ENCODE assay signal across 10 cellular contexts in genomic region chr10:7406712-7407333, GRCh38. TPM values are rescaled to one million over a fixed set of nuclear protein-coding genes. Genes with fewer than 3 reads are reported as not detected.
DNase-seq lines count a peak whose midpoint lies in the region; ATAC-seq and TF ChIP-seq lines count a peak whose summit lies in the region.
"Had no signal": no experiment of that assay in that cellular context is flagged by ENCODE, and none has a peak within 500 bp of the region (broad histone marks: within the 10 kb centered on the region; RNA-seq: fewer than 3 reads in every experiment).

No MANE protein-coding gene starts in this region.

- DNase-seq in cardiac muscle cell (ENCODE audit: low read depth in 1 of 2, low spot score in 1 of 2), result peak in 1 of 2 donors; percentile 17
- DNase-seq in left ventricle myocardium superior, result no peak
- no peak for DNase-seq in naive thymus-derived CD4-positive, alpha-beta T cell
- DNase-seq in stimulated activated CD4-positive, alpha-beta T cell treated with anti-CD3 and anti-CD28 coated beads, Interleukin-1b, Interleukin-23, amount 100 ng/mL, for 48 hours, result no peak
- DNase-seq in AML-193 (lab: John Stamatoyannopoulos, UW), result no peak
- no peak for DNase-seq in OCI-M2 (lab: John Stamatoyannopoulos, UW; ENCODE audit: unreplicated experiment)

- H3K9me3 ChIP-seq in cardiac muscle cell (ENCODE audit: low read depth) (no peaks in the 10 kb centered on the region), ectodermal cell (ENCODE audit: control insufficient read depth, low read length) (no peaks in the 10 kb centered on the region)
- H3K9me3 ChIP-seq in naive thymus-derived CD4-positive, alpha-beta T cell (ENCODE audit: control insufficient read depth in 2 of 3, low read length in 3 of 3), result no peaks in the 10 kb centered on the region

- POLR2A ChIA-PET in naive thymus-derived CD4-positive, alpha-beta T cell (lab: Charles Lee), result interaction anchor here (2.1 kb wide), 1 partner anchor 17 kb away, joined by 8 read pairs; no protein-coding TSS in a partner anchor

- peaks cover 0 to 28% (median 10%) of the 10 kb centered on the region in 5 donors for H3K36me3 Mint-ChIP-seq in naive thymus-derived CD4-positive, alpha-beta T cell

- peaks cover 51 to 66% (median 57%) of the 10 kb centered on the region in 7 donors for H3K4me1 Mint-ChIP-seq in naive thymus-derived CD4-positive, alpha-beta T cell

- TF ChIP-seq CTCF in cardiac muscle cell (IDR thresholded peaks at IDR 0.05; ENCODE audit: low read depth, low read length), result no peak

- H3K27me3 ChIP-seq in cardiac muscle cell (peaks cover 32% of the 10 kb centered on the region), ectodermal cell (ENCODE audit: control insufficient read depth, insufficient read depth, low read length, poor library complexity, severe bottlenecking) (peaks cover 53% of the 10 kb centered on the region)
- H3K27me3 ChIP-seq in naive thymus-derived CD4-positive, alpha-beta T cell (ENCODE audit: control insufficient read depth in 2 of 2, insufficient read depth in 2 of 2, low read length in 2 of 2), result no peaks in the 10 kb centered on the region

- ATAC-seq in left ventricle myocardium superior, result no peak
- no peak for ATAC-seq in naive thymus-derived CD4-positive, alpha-beta T cell
- ATAC-seq: Panc1 had no signal

- intact Hi-C loops in left ventricle myocardium superior (cut with micrococcal nuclease), result no loop called here
- intact Hi-C loops in naive thymus-derived CD4-positive, alpha-beta T cell (cut with micrococcal nuclease), result loop anchor here in 1 of 2 donors (5.0 to 10.0 kb wide), 2 partner anchors 90 to 648 kb away; partner anchors contain the start of gene GATA3

- H3K4me1 ChIP-seq in cardiac muscle cell (ENCODE audit: low read depth), result peaks cover 16% of the 10 kb centered on the region
- peaks cover 3% of the 10 kb centered on the region for H3K4me1 ChIP-seq in ectodermal cell (ENCODE audit: control insufficient read depth, insufficient read depth, low read length)
- H3K4me1 ChIP-seq in naive thymus-derived CD4-positive, alpha-beta T cell (ENCODE audit: control insufficient read depth in 2 of 2, insufficient read depth in 2 of 2, low read length in 2 of 2), result peaks cover 10 to 21% of the 10 kb centered on the region in 2 donors
- H3K4me1 ChIP-seq in urinary bladder (ENCODE audit: insufficient read depth), result no peaks in the 10 kb centered on the region

- H3K36me3 ChIP-seq in cardiac muscle cell (no peaks in the 10 kb centered on the region), ectodermal cell (ENCODE audit: control insufficient read depth, insufficient read depth, low read length) (no peaks in the 10 kb centered on the region), urinary bladder (ENCODE audit: insufficient read depth) (no peaks in the 10 kb centered on the region)
- H3K36me3 ChIP-seq in naive thymus-derived CD4-positive, alpha-beta T cell (ENCODE audit: control insufficient read depth in 2 of 3, insufficient read depth in 3 of 3, low read length in 3 of 3), result peaks cover 0 to 13% (median 0%) of the 10 kb centered on the region in 3 experiments

- peak overlapping the region; percentile 91 to 100 (median 99) for H3K4me3 Mint-ChIP-seq in naive thymus-derived CD4-positive, alpha-beta T cell

- 25 to 28% methylated on average over 11 to 13 of the region's 14 CpGs for WGBS in ectodermal cell, 2 experiments
- 54% methylated on average over 14 of the region's 14 CpGs for WGBS in urinary bladder

- H3K27ac ChIP-seq in cardiac muscle cell (no peak overlapping the region), ectodermal cell (ENCODE audit: insufficient read depth, low read depth, low read length, poor library complexity, severe bottlenecking) (no peak overlapping the region), urinary bladder (ENCODE audit: low read depth) (peak overlapping the region; percentile 80)
- peak overlapping the region; percentile 76 for H3K27ac ChIP-seq in naive thymus-derived CD4-positive, alpha-beta T cell (ENCODE audit: low read depth, low read length)
- H3K27ac ChIP-seq: C4-2B had no signal

- peak overlapping the region in 7 of 9 donors; percentile 51 to 99 (median 87) for H3K27ac Mint-ChIP-seq in naive thymus-derived CD4-positive, alpha-beta T cell

- H3K27me3 Mint-ChIP-seq in naive thymus-derived CD4-positive, alpha-beta T cell, result peaks cover 0 to 5% (median 0%) of the 10 kb centered on the region in 5 donors

- peak overlapping the region; percentile 95 for H3K4me3 ChIP-seq in cardiac muscle cell
- H3K4me3 ChIP-seq in ectodermal cell (ENCODE audit: insufficient read depth, low read depth, low read length), result peak overlapping the region; percentile 65
- H3K4me3 ChIP-seq in naive thymus-derived CD4-positive, alpha-beta T cell (ENCODE audit: low read length), result no peak overlapping the region
- peak overlapping the region; percentile 55 for H3K4me3 ChIP-seq in urinary bladder (ENCODE audit: low read depth, low read length)

- CTCF ChIA-PET in naive thymus-derived CD4-positive, alpha-beta T cell (lab: Charles Lee), result interaction anchor here (0.6 to 1.1 kb wide), 4 partner anchors 16 to 737 kb away, joined by 3 to 4 read pairs (median 3); no protein-coding TSS in a partner anchor

- peaks cover 0 to 4% (median 0%) of the 10 kb centered on the region in 11 donors for H3K9me3 Mint-ChIP-seq in naive thymus-derived CD4-positive, alpha-beta T cell

RNA-seq across cellular contexts. Expression of gene SFMBT2, which starts 4.0 kb away (rescaled TPM):
- total RNA-seq in cardiac muscle cell, result 4.4 and 5.9 TPM in 2 replicates
- polyA plus RNA-seq in cardiac muscle cell, result 2.4 and 4.3 TPM in 2 replicates
- total RNA-seq in left ventricle myocardium superior, result 11.0 TPM
- polyA plus RNA-seq in ectodermal cell (2013, experiment 1 of 4), result 3.6 TPM
- 4.0 TPM for polyA plus RNA-seq in ectodermal cell (2013, experiment 2 of 4)
- polyA plus RNA-seq in ectodermal cell (2013, experiment 3 of 4), result 3.7 TPM
- polyA plus RNA-seq in ectodermal cell (2013, experiment 4 of 4), result 3.6 TPM
- total RNA-seq in naive thymus-derived CD4-positive, alpha-beta T cell, result 10 to 100 TPM; 38.6 to 50.9 (median 40.9) TPM
- 1 to 10 TPM; 7.4 to 8.1 TPM for polyA plus RNA-seq in naive thymus-derived CD4-positive, alpha-beta T cell
- total RNA-seq in urinary bladder, result 30.9 TPM
- 5.0 TPM for polyA plus RNA-seq in urinary bladder

Comparison
In these comparisons a context has a peak if more than half of its experiments do, and no peak if none do; other contexts are left out.
1. H3K27ac ChIP-seq: peak in naive thymus-derived CD4-positive, alpha-beta T cell (single experiment) and urinary bladder (single experiment); none in cardiac muscle cell (single experiment) and ectodermal cell (single experiment).